Comparison of ENCODE assay signal across 8 cellular contexts in genomic region chr9:108468364-108468763, GRCh38.
DNase-seq lines count a peak whose midpoint lies in the region; ATAC-seq and TF ChIP-seq lines count a peak whose summit lies in the region.

No MANE protein-coding gene starts in this region.

- TF ChIP-seq CTCF in endodermal cell (conservative IDR thresholded peaks at IDR 0.05) (peak; percentile 79), smooth muscle cell (IDR thresholded peaks at IDR 0.05; ENCODE audit: borderline replicate concordance, insufficient read depth, poor library complexity, severe bottlenecking) (peak; percentile 46)

- H3K9me3 Mint-ChIP-seq in endodermal cell, result no peaks in the 10 kb centered on the region

- H3K4me2 ChIP-seq in smooth muscle cell, result peak overlapping the region; percentile 16

- H3K4me3 ChIP-seq in HAP-1 (no peak overlapping the region), endodermal cell (ENCODE audit: low read length) (no peak overlapping the region), smooth muscle cell (no peak overlapping the region)

- H3K27me3 ChIP-seq in HAP-1 (ENCODE audit: low read depth) (0 out of 2 replicates have a peak, but pooled peaks cover under 1% of the 10 kb centered on the region), endodermal cell (ENCODE audit: control insufficient read depth, insufficient read depth, low read length, poor library complexity, severe bottlenecking) (peaks cover 8% of the 10 kb centered on the region), smooth muscle cell (ENCODE audit: low read depth) (peaks cover 19% of the 10 kb centered on the region)

- no peaks in the 10 kb centered on the region for H4K20me1 ChIP-seq in smooth muscle cell (ENCODE audit: low read depth)

- no peak for ATAC-seq in HG02970 (IDR thresholded peaks at IDR 0.05; ENCODE audit: low FRiP score, unreplicated experiment)

- H3K9me3 ChIP-seq in HAP-1, result no peaks in the 10 kb centered on the region
- H3K9me3 ChIP-seq in endodermal cell (ENCODE audit: control insufficient read depth, low read length), result no peaks in the 10 kb centered on the region
- no peaks in the 10 kb centered on the region for H3K9me3 ChIP-seq in smooth muscle cell (replicated peaks; ENCODE audit: low read depth)

- no peak overlapping the region for H3K4me3 Mint-ChIP-seq in endodermal cell

- WGBS in endodermal cell (ENCODE audit: insufficient coverage in 1 of 2, insufficient read length in 1 of 2), 2 experiments, result 83% methylated on average over 1 to 4 of the region's 4 CpGs
- 87% methylated on average over 4 of the region's 4 CpGs for WGBS in smooth muscle cell (ENCODE audit: low lambda C conversion rate)

- peaks cover 2% of the 10 kb centered on the region for H3K27me3 Mint-ChIP-seq in endodermal cell (ENCODE audit: insufficient read depth)

- H3K36me3 ChIP-seq in HAP-1 (replicated peaks) (no peaks in the 10 kb centered on the region), endodermal cell (ENCODE audit: control insufficient read depth, insufficient read depth, low read length) (no peaks in the 10 kb centered on the region), smooth muscle cell (ENCODE audit: low read depth) (no peaks in the 10 kb centered on the region)

- no peaks in the 10 kb centered on the region for H3K79me2 ChIP-seq in smooth muscle cell (ENCODE audit: low read depth)

- in situ Hi-C loops in HAP-1 (cut with MboI; ENCODE audit: low sequenced_read_pairs), result no loop called here

- H3K4me1 ChIP-seq in HAP-1 (no peaks in the 10 kb centered on the region), endodermal cell (ENCODE audit: control insufficient read depth, insufficient read depth, low read length) (no peaks in the 10 kb centered on the region), smooth muscle cell (ENCODE audit: low read depth) (no peaks in the 10 kb centered on the region)

- peaks cover 4% of the 10 kb centered on the region for H3K4me1 Mint-ChIP-seq in endodermal cell

- no peak overlapping the region for H2AFZ ChIP-seq in smooth muscle cell (ENCODE audit: low read depth)

- no peak overlapping the region for H3K27ac Mint-ChIP-seq in endodermal cell

- H3K36me3 Mint-ChIP-seq in endodermal cell (ENCODE audit: low read depth), result no peaks in the 10 kb centered on the region

- no peak overlapping the region for H3K9ac ChIP-seq in endodermal cell (ENCODE audit: extremely low read depth, low read length, poor library complexity, severe bottlenecking)
- no peak overlapping the region for H3K9ac ChIP-seq in smooth muscle cell (ENCODE audit: low read depth)

- H3F3A ChIP-seq in smooth muscle cell (ENCODE audit: low read depth), result no peaks in the 10 kb centered on the region

- H3K27ac ChIP-seq in endodermal cell (ENCODE audit: low read depth, low read length), result no peak overlapping the region
- no peak overlapping the region for H3K27ac ChIP-seq in smooth muscle cell (ENCODE audit: low read depth)

- DNase-seq in activated CD8-positive, alpha-beta memory T cell treated with anti-CD3 and anti-CD28 coated beads, Interleukin-2, amount 50 U/mL, for 48 hours, result peak; percentile 59
- no peak for DNase-seq in activated CD8-positive, alpha-beta memory T cell treated with anti-CD3 and anti-CD28 coated beads, Interleukin-2, amount 50 U/mL, for 4 hours
- DNase-seq in HAP-1 (ENCODE audit: low spot score in 2 of 2) (peak; percentile 30 to 80), NCI-H69 (lab: John Stamatoyannopoulos, UW) (peak; percentile 74), endodermal cell (peak; percentile 87), smooth muscle cell (lab: John Stamatoyannopoulos, UW; ENCODE audit: unreplicated experiment) (no peak), retina (no peak)

Comparison
In these comparisons a context has a peak if more than half of its experiments do, and no peak if none do; other contexts are left out.
1. DNase-seq: peak in activated CD8-positive, alpha-beta memory T cell treated with anti-CD3 and anti-CD28 coated beads, Interleukin-2, amount 50 U/mL, for 48 hours (single experiment), HAP-1 (2 of 2), NCI-H69 (single experiment) and endodermal cell (single experiment); none in activated CD8-positive, alpha-beta memory T cell treated with anti-CD3 and anti-CD28 coated beads, Interleukin-2, amount 50 U/mL, for 4 hours (single experiment), smooth muscle cell (single experiment) and retina (single experiment).